8 cellular contexts compared by ENCODE assay signal in genomic region chr9:126985870-126986498, GRCh38.
DNase-seq lines count a peak whose midpoint lies in the region; ATAC-seq lines count a peak whose summit lies in the region.

No MANE protein-coding gene starts in this region.

- peak; percentile 74 for ATAC-seq in GM21825 (IDR thresholded peaks at IDR 0.05; ENCODE audit: unreplicated experiment)
- ATAC-seq in HG02840 (IDR thresholded peaks at IDR 0.05; ENCODE audit: low FRiP score, unreplicated experiment) = no peak

- in situ Hi-C loops in Caki2 (cut with HindIII; ENCODE audit: low pct_unique_long_range_greater_than_20kb, low sequenced_read_pairs) = no loop called here

- peak; percentile 73 for DNase-seq in Caki2 (ENCODE audit: low read depth)
- peak; percentile 94 for DNase-seq in NCI-H2029 (lab: John Stamatoyannopoulos, UW)
- DNase-seq in activated CD4-positive, CD25-positive, alpha-beta regulatory T cell treated with anti-CD3 and anti-CD28 coated beads, Interleukin-2, amount 50 U/mL, for 72 hours = peak; percentile 65
- peak; percentile 59 for DNase-seq in cerebellar cortex (ENCODE audit: low spot score)
- DNase-seq in myocyte (ENCODE audit: low read depth) = peak; percentile 98
- DNase-seq in superior temporal gyrus (ENCODE audit: extremely low spot score) = peak; percentile 28

Comparison
In these comparisons a context has a peak if more than half of its experiments do, and no peak if none do; other contexts are left out.
1. DNase-seq: peak in every context shown above with its lines; median percentile 98 in myocyte; 94 in NCI-H2029; 73 in Caki2; 65 in activated CD4-positive, CD25-positive, alpha-beta regulatory T cell treated with anti-CD3 and anti-CD28 coated beads, Interleukin-2, amount 50 U/mL, for 72 hours; 59 in cerebellar cortex; 28 in superior temporal gyrus.